29 cellular contexts compared by ENCODE assay signal in the genomic region with DNA sequence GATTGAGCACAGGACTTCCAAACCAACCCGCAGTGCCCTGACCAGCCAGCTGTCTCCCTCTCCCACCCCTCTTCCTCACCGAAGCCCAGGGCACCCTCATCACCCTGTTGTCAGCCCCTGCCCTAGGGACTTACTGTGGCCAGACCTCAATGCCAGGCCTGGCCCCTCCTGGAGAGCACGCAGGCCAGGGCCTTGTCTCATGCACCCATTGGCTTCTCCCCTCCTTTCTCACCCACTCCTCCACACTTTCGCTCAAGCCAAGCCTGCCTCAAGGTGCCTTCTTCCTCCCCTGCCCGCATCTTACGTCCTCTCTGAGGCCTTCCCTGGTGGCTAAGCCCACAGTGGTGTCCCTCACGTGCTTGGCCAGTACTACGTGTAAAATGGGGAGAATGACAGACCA.
"Had no signal": no experiment of that assay in that cellular context is flagged by ENCODE, and none has a peak within 500 bp of the region (broad histone marks: within the 10 kb centered on the region; RNA-seq: fewer than 3 reads in every experiment).

No MANE protein-coding gene starts in this region.

- H3K36me3 Mint-ChIP-seq: activated naive CD8-positive, alpha-beta T cell had no signal

- H3K36me3 ChIP-seq: cardiac muscle cell, colonic mucosa, esophagus muscularis mucosa, gastrocnemius medialis, WERI-Rb-1 had no signal

- H3K27ac Mint-ChIP-seq: activated B cell treated with CpG ODN at 0.5 μM for 24 hours; activated CD8-positive, alpha-beta T cell treated with anti-CD3 and anti-CD28 coated beads for 36 hours; activated naive CD8-positive, alpha-beta T cell; activated T-helper 17 cell treated with anti-CD3 and anti-CD28 coated beads, Interleukin-2, amount 50 U/mL, for 72 hours; T-helper 17 cell; T-helper 2 cell treated with Interferon-gamma antibody and Interleukin-4, amounts not matched to agents 5 μg/mL and 100 μg/mL, for 36 hours had no signal

- DNase-seq: activated B cell treated with CpG ODN at 0.5 μM for 24 hours; activated CD4-positive, alpha-beta T cell treated with anti-CD3 and anti-CD28 coated beads for 48 hours; activated CD4-positive, alpha-beta T cell treated with anti-CD3 and anti-CD28 coated beads, Interleukin-2, amount 50 U/mL, for 1 hour; activated CD4-positive, alpha-beta T cell treated with anti-CD3 and anti-CD28 coated beads, Interleukin-2, amount 50 U/mL, for 48 hours; activated CD8-positive, alpha-beta memory T cell treated with anti-CD3 and anti-CD28 coated beads for 24 hours; activated CD8-positive, alpha-beta T cell treated with anti-CD3 and anti-CD28 coated beads for 36 hours; activated effector memory CD4-positive, alpha-beta T cell treated with Interleukin-2 at 50 U/mL for 16 hours; activated gamma-delta T cell treated with Interleukin-2 at 50 U/mL for 16 hours; activated naive CD4-positive, alpha-beta T cell treated with anti-CD3 and anti-CD28 coated beads, Interleukin-2, amount 50 U/mL, for 16 hours; activated naive CD4-positive, alpha-beta T cell treated with Interleukin-2 at 50 U/mL for 16 hours; activated T-cell treated with anti-CD3 and anti-CD28 coated beads, Interleukin-2, amount 50 U/mL, for 4 hours; amniotic stem cell; anterior cingulate cortex; central memory CD4-positive, alpha-beta T cell; cerebellar nuclear complex; colonic mucosa; effector CD8-positive, alpha-beta T cell; foreskin keratinocyte; gastrocnemius medialis; T-helper 1 cell; T-helper 17 cell; T1000; WERI-Rb-1 had no signal

- H3K27ac ChIP-seq: cardiac muscle cell, colonic mucosa, esophagus muscularis mucosa, foreskin keratinocyte, gastrocnemius medialis, WERI-Rb-1 had no signal

- H3K4me3 Mint-ChIP-seq: activated B cell treated with CpG ODN at 0.5 μM for 24 hours; activated CD8-positive, alpha-beta T cell treated with anti-CD3 and anti-CD28 coated beads for 36 hours; activated naive CD8-positive, alpha-beta T cell; activated T-cell treated with anti-CD3 and anti-CD28 coated beads, Interleukin-2, amount 50 U/mL, for 4 hours; activated T-helper 17 cell treated with anti-CD3 and anti-CD28 coated beads, Interleukin-2, amount 50 U/mL, for 72 hours; T-helper 17 cell; T-helper 2 cell treated with Interferon-gamma antibody and Interleukin-4, amounts not matched to agents 5 μg/mL and 100 μg/mL, for 36 hours had no signal

- H3K9me3 Mint-ChIP-seq: activated B cell treated with CpG ODN at 0.5 μM for 24 hours; activated CD8-positive, alpha-beta T cell treated with anti-CD3 and anti-CD28 coated beads for 36 hours; activated T-cell treated with anti-CD3 and anti-CD28 coated beads, Interleukin-2, amount 50 U/mL, for 4 hours; activated T-helper 17 cell treated with anti-CD3 and anti-CD28 coated beads, Interleukin-2, amount 50 U/mL, for 72 hours; T-helper 2 cell treated with Interferon-gamma antibody and Interleukin-4, amounts not matched to agents 5 μg/mL and 100 μg/mL, for 36 hours had no signal

- H3K27me3 ChIP-seq: cardiac muscle cell, colonic mucosa had no signal

- H3K4me1 Mint-ChIP-seq: activated T-helper 17 cell treated with anti-CD3 and anti-CD28 coated beads, Interleukin-2, amount 50 U/mL, for 72 hours had no signal

- H3K4me3 ChIP-seq: cardiac muscle cell, colonic mucosa, esophagus muscularis mucosa, gastrocnemius medialis had no signal

- H3K4me1 ChIP-seq: colonic mucosa, foreskin keratinocyte, gastrocnemius medialis had no signal

- ATAC-seq: activated CD4-positive, CD25-positive, alpha-beta regulatory T cell treated with anti-CD3 and anti-CD28 coated beads, Interleukin-2, amount 50 U/mL, for 24 hours; activated CD8-positive, alpha-beta T cell treated with anti-CD3 and anti-CD28 coated beads for 36 hours; activated T-cell treated with anti-CD3 and anti-CD28 coated beads, Interleukin-2, amount 50 U/mL, for 4 hours; activated T-helper 17 cell treated with anti-CD3 and anti-CD28 coated beads, Interleukin-2, amount 50 U/mL, for 72 hours; foreskin keratinocyte; gastrocnemius medialis; T-helper 17 cell had no signal

- H3K9me3 ChIP-seq: colonic mucosa, esophagus muscularis mucosa, gastrocnemius medialis had no signal
